In the genomic region with DNA sequence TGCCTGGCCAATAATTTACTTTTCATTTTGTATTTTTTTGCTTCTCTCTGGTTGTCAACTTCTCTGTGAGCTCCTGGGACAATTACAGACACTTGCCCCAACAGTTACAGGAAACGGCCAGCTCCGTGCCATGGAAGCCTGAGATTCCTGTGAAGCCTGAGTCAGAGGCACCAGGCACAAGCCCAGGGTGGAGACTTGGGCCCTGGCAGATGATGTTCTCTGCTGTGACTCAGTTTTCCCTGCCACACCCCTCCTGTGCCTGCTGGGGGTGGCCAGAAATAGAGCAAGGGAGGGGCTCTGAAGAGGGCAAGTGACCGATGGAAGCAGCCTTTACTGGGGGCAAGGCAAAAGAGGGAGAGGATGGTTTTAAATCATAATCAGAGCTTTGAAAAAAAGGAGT, we compare ENCODE assay signal across 10 cellular contexts. TPM values are rescaled to one million over a fixed set of nuclear protein-coding genes. Genes with fewer than 3 reads are reported as not detected.
DNase-seq lines count a peak whose midpoint lies in the region; ATAC-seq, FAIRE-seq and TF ChIP-seq lines count a peak whose summit lies in the region.
"Had no signal": no experiment of that assay in that cellular context is flagged by ENCODE, and none has a peak within 500 bp of the region (broad histone marks: within the 10 kb centered on the region; RNA-seq: fewer than 3 reads in every experiment).

No MANE protein-coding gene starts in this region.

- TF ChIP-seq EP300 in ovary (IDR thresholded peaks at IDR 0.05), result no peak

- H3K4me3 ChIP-seq in lower lobe of right lung (no peak overlapping the region), ovary (no peak overlapping the region)
- H3K4me3 ChIP-seq: Peyer's patch had no signal

- no peaks in the 10 kb centered on the region for H3K9me3 Mint-ChIP-seq in activated T-cell treated with anti-CD3 and anti-CD28 coated beads, Interleukin-2, amount 50 U/mL, for 24 hours
- no peaks in the 10 kb centered on the region for H3K9me3 Mint-ChIP-seq in activated T-cell treated with anti-CD3 and anti-CD28 coated beads, Interleukin-2, amount 50 U/mL, for 4 hours

- H3K4me1 Mint-ChIP-seq in activated T-cell treated with anti-CD3 and anti-CD28 coated beads, Interleukin-2, amount 50 U/mL, for 24 hours (ENCODE audit: low read depth), result peaks cover 5% of the 10 kb centered on the region
- H3K4me1 Mint-ChIP-seq in activated T-cell treated with anti-CD3 and anti-CD28 coated beads, Interleukin-2, amount 50 U/mL, for 4 hours (ENCODE audit: low read depth), result no peaks in the 10 kb centered on the region

- H3K9me3 ChIP-seq in lower lobe of right lung, result no peaks in the 10 kb centered on the region
- H3K9me3 ChIP-seq in ovary, result no peaks in the 10 kb centered on the region
- H3K9me3 ChIP-seq: Peyer's patch had no signal

- peak; percentile 83 for FAIRE-seq in urothelium cell line (lab: Jason Lieb, UNC)
- FAIRE-seq: HepG2 had no signal

- DNase-seq in activated T-cell treated with anti-CD3 and anti-CD28 coated beads, Interleukin-2, amount 50 U/mL, for 24 hours, result no peak
- DNase-seq in activated T-cell treated with anti-CD3 and anti-CD28 coated beads, Interleukin-2, amount 50 U/mL, for 4 hours, result no peak
- DNase-seq in dermis microvascular lymphatic vessel endothelial cell (ENCODE audit: low read depth in 2 of 2), result peak; percentile 60 to 93
- DNase-seq in lower lobe of right lung, result no peak
- peak; percentile 92 for DNase-seq in urothelium cell line (ENCODE audit: low spot score)
- no peak for DNase-seq in ovary
- no peak for DNase-seq in effector CD8-positive, alpha-beta T cell (lab: John Stamatoyannopoulos, UW)
- no peak for DNase-seq in NCI-H2171 (lab: John Stamatoyannopoulos, UW)

- no peak for ATAC-seq in activated T-cell treated with anti-CD3 and anti-CD28 coated beads, Interleukin-2, amount 50 U/mL, for 4 hours
- peak; percentile 60 to 77 for ATAC-seq in lower lobe of right lung
- ATAC-seq: HepG2 had no signal

- H3K36me3 ChIP-seq in lower lobe of right lung, result peaks cover 65% of the 10 kb centered on the region
- no peaks in the 10 kb centered on the region for H3K36me3 ChIP-seq in ovary

- peak overlapping the region; percentile 60 for H3K27ac Mint-ChIP-seq in activated T-cell treated with anti-CD3 and anti-CD28 coated beads, Interleukin-2, amount 50 U/mL, for 24 hours

- H3K4me3 Mint-ChIP-seq in activated T-cell treated with anti-CD3 and anti-CD28 coated beads, Interleukin-2, amount 50 U/mL, for 24 hours, result no peak overlapping the region
- no peak overlapping the region for H3K4me3 Mint-ChIP-seq in activated T-cell treated with anti-CD3 and anti-CD28 coated beads, Interleukin-2, amount 50 U/mL, for 4 hours

- H3K27ac ChIP-seq in lower lobe of right lung (peak overlapping the region; percentile 36), ovary (no peak overlapping the region)

- no peaks in the 10 kb centered on the region for H3K27me3 Mint-ChIP-seq in activated T-cell treated with anti-CD3 and anti-CD28 coated beads, Interleukin-2, amount 50 U/mL, for 24 hours
- no peaks in the 10 kb centered on the region for H3K27me3 Mint-ChIP-seq in activated T-cell treated with anti-CD3 and anti-CD28 coated beads, Interleukin-2, amount 50 U/mL, for 4 hours (ENCODE audit: low read depth)

- H3K4me1 ChIP-seq in lower lobe of right lung (peaks cover 13% of the 10 kb centered on the region), ovary (ENCODE audit: insufficient read depth) (peaks cover 6% of the 10 kb centered on the region)
- H3K4me1 ChIP-seq: Peyer's patch had no signal

- H3K36me3 Mint-ChIP-seq in activated T-cell treated with anti-CD3 and anti-CD28 coated beads, Interleukin-2, amount 50 U/mL, for 24 hours (ENCODE audit: low read depth), result peaks cover 55% of the 10 kb centered on the region
- H3K36me3 Mint-ChIP-seq in activated T-cell treated with anti-CD3 and anti-CD28 coated beads, Interleukin-2, amount 50 U/mL, for 4 hours (ENCODE audit: insufficient read depth), result peaks cover 12% of the 10 kb centered on the region

- TF ChIP-seq POLR2A in ovary (IDR thresholded peaks at IDR 0.05), result no peak

- TF ChIP-seq CTCF in lower lobe of right lung (IDR thresholded peaks at IDR 0.05) (no peak), ovary (IDR thresholded peaks at IDR 0.05) (no peak)

- intact Hi-C loops in lower lobe of right lung (cut with DNase I), result no loop called here
- intact Hi-C loops in ovary (cut with DNase I), result no loop called here

- no peaks in the 10 kb centered on the region for H3K27me3 ChIP-seq in lower lobe of right lung (ENCODE audit: low read depth)
- H3K27me3 ChIP-seq in ovary, result no peaks in the 10 kb centered on the region
- H3K27me3 ChIP-seq: Peyer's patch had no signal

- 64 to 85% (median 76%) methylated on average over 3 of the region's 3 CpGs for WGBS in ovary, 3 donors

RNA-seq across cellular contexts. Expression of a gene that starts 4.9 kb away (rescaled TPM):
- total RNA-seq in activated T-cell treated with anti-CD3 and anti-CD28 coated beads, Interleukin-2, amount 50 U/mL, for 4 hours, result 1 to 10 TPM in 2 of 3 donors, under 1 TPM in 1; 0.71 to 1.2 (median 1.2) TPM
- total RNA-seq in dermis microvascular lymphatic vessel endothelial cell, result 0.25 and 0.39 TPM in 2 replicates
- total RNA-seq in lower lobe of right lung, result 1.0 TPM
- total RNA-seq in ovary, result under 1 TPM in 5 of 7 donors, not detected in 2; 0.30 to 0.91 (median 0.54) TPM
- polyA plus RNA-seq in ovary, result not detected
- total RNA-seq: Peyer's patch had no signal

RNA-seq across cellular contexts. Expression of a gene that starts 13.7 kb away (rescaled TPM):
- 10 to 100 TPM; 58.5 to 74.2 (median 73.8) TPM for total RNA-seq in activated T-cell treated with anti-CD3 and anti-CD28 coated beads, Interleukin-2, amount 50 U/mL, for 4 hours
- total RNA-seq in dermis microvascular lymphatic vessel endothelial cell (105 and 190 TPM in 2 replicates), lower lobe of right lung (219 TPM), ovary (100 to 1,000 TPM in 5 of 7 donors, 10 to 100 TPM in 2; 56.9 to 279 (median 228) TPM)
- polyA plus RNA-seq in ovary, result 100 to 1,000 TPM; 224 to 231 TPM

RNA-seq across cellular contexts. Expression of a gene that starts 20.8 kb away (rescaled TPM):
- 10 to 100 TPM; 71.8 to 82.6 (median 77.1) TPM for total RNA-seq in activated T-cell treated with anti-CD3 and anti-CD28 coated beads, Interleukin-2, amount 50 U/mL, for 4 hours
- total RNA-seq in dermis microvascular lymphatic vessel endothelial cell (23.0 and 27.2 TPM in 2 replicates), lower lobe of right lung (75.0 TPM), ovary (100 to 1,000 TPM in 5 of 7 donors, 10 to 100 TPM in 2; 44.0 to 133 (median 103) TPM)
- 100 to 1,000 TPM in 1 of 2 donors, 10 to 100 TPM in 1; 69.1 to 125 TPM for polyA plus RNA-seq in ovary

Comparison
In these comparisons a context has a peak if more than half of its experiments do, and no peak if none do; other contexts are left out.
1. DNase-seq: peak in dermis microvascular lymphatic vessel endothelial cell (2 of 2) and urothelium cell line (single experiment); none in activated T-cell treated with anti-CD3 and anti-CD28 coated beads, Interleukin-2, amount 50 U/mL, for 24 hours (single experiment), activated T-cell treated with anti-CD3 and anti-CD28 coated beads, Interleukin-2, amount 50 U/mL, for 4 hours (single experiment), lower lobe of right lung (single experiment), ovary (0 of 5), effector CD8-positive, alpha-beta T cell (single experiment) and NCI-H2171 (single experiment).
2. ATAC-seq: peak in lower lobe of right lung (2 of 2); none in activated T-cell treated with anti-CD3 and anti-CD28 coated beads, Interleukin-2, amount 50 U/mL, for 4 hours (0 of 2).